25 cellular contexts compared by ENCODE assay signal in genomic region chr3:15152166-15152565, GRCh38. TPM values are rescaled to one million over a fixed set of nuclear protein-coding genes. Genes with fewer than 3 reads are reported as not detected.
DNase-seq lines count a peak whose midpoint lies in the region; ATAC-seq and TF ChIP-seq lines count a peak whose summit lies in the region.
"Had no signal": no experiment of that assay in that cellular context is flagged by ENCODE, and none has a peak within 500 bp of the region (broad histone marks: within the 10 kb centered on the region; RNA-seq: fewer than 3 reads in every experiment).

No MANE protein-coding gene starts in this region.

- H3K14ac ChIP-seq in mesenchymal stem cell (ENCODE audit: low read length in 2 of 2) (no peak overlapping the region), H9 (ENCODE audit: insufficient read depth, low read length) (no peak overlapping the region)

- H3K4me3 Mint-ChIP-seq in H9, result no peak overlapping the region
- H3K4me3 Mint-ChIP-seq: CD8-positive, alpha-beta memory T cell; GM23338; T-cell had no signal

- H3K9me3 Mint-ChIP-seq in H9, result no peaks in the 10 kb centered on the region
- H3K9me3 Mint-ChIP-seq: CD8-positive, alpha-beta memory T cell; GM23338 had no signal

- no peak overlapping the region for H3K27ac ChIP-seq in mesenchymal stem cell (ENCODE audit: low read length, poor library complexity, severe bottlenecking)
- no peak overlapping the region for H3K27ac ChIP-seq in breast epithelium
- no peak overlapping the region for H3K27ac ChIP-seq in H9 (ENCODE audit: insufficient read length, low read depth, low read length)
- H3K27ac ChIP-seq in RWPE1, result no peak overlapping the region
- H3K27ac ChIP-seq: C4-2B, Peyer's patch, SJCRH30 had no signal

- no peak overlapping the region for H3K27ac Mint-ChIP-seq in H9
- H3K27ac Mint-ChIP-seq: CD8-positive, alpha-beta memory T cell; GM23338; T-cell had no signal

- no peak overlapping the region for H3K56ac ChIP-seq in H9 (ENCODE audit: insufficient read length, low read depth, low read length)

- no CpG with 5 or more reads among the region's 1 CpG for WGBS in mesenchymal stem cell
- WGBS in H9 (ENCODE audit: extremely low coverage, insufficient read length, low lambda C conversion rate), result no CpG with 5 or more reads among the region's 1 CpG

- H3K9ac ChIP-seq in mesenchymal stem cell (ENCODE audit: low read length) (no peak overlapping the region), H9 (ENCODE audit: extremely low read depth, insufficient read length, low read length) (no peak overlapping the region)

- H3K36me3 Mint-ChIP-seq in H9 (ENCODE audit: insufficient read depth in 1 of 3, low read depth in 3 of 3), result no peaks in the 10 kb centered on the region
- H3K36me3 Mint-ChIP-seq: CD8-positive, alpha-beta memory T cell; T-cell had no signal

- H3K79me1 ChIP-seq in mesenchymal stem cell (replicated peaks; ENCODE audit: low read length, poor library complexity, severe bottlenecking), result no peaks in the 10 kb centered on the region
- H3K79me1 ChIP-seq in H9 (ENCODE audit: insufficient read depth, low read depth, low read length, poor library complexity, severe bottlenecking), result no peaks in the 10 kb centered on the region

- H3K4me1 ChIP-seq in mesenchymal stem cell (ENCODE audit: control insufficient read depth, insufficient read depth, low read depth, low read length) (no peaks in the 10 kb centered on the region), breast epithelium (no peaks in the 10 kb centered on the region), H9 (ENCODE audit: insufficient read depth, low read length) (peaks cover 2% of the 10 kb centered on the region; the same call in 1 of the 2 replicates)

- H4K8ac ChIP-seq in mesenchymal stem cell (ENCODE audit: low read length) (no peak overlapping the region), H9 (replicated peaks; ENCODE audit: insufficient read length, low read depth, low read length) (no peak overlapping the region)

- H4K91ac ChIP-seq in mesenchymal stem cell (ENCODE audit: low read length), result no peak overlapping the region
- no peak overlapping the region for H4K91ac ChIP-seq in H9 (ENCODE audit: insufficient read length, low read depth, low read length)

- POLR2A ChIA-PET in RWPE1 (lab: Yijun Ruan, JAX; ENCODE audit: low non-redundant PET), result no interaction called here

- H3K4me3 ChIP-seq in GM06990 (replicated peaks; ENCODE audit: low read depth, low read length) (no peak overlapping the region), mesenchymal stem cell (ENCODE audit: insufficient read depth in 1 of 2, low read depth in 1 of 2, low read length in 2 of 2) (no peak overlapping the region), breast epithelium (no peak overlapping the region)
- H3K4me3 ChIP-seq: GM23338, Peyer's patch, SJCRH30 had no signal

- H2BK5ac ChIP-seq in mesenchymal stem cell (ENCODE audit: low read depth, low read length, poor library complexity, severe bottlenecking) (no peak overlapping the region), H9 (ENCODE audit: insufficient read length, low read length) (no peak overlapping the region)

- H3K4me1 Mint-ChIP-seq in H9, result peaks cover 4% of the 10 kb centered on the region in 2 experiments; a peak in 3 of 4 replicates
- H3K4me1 Mint-ChIP-seq: CD8-positive, alpha-beta memory T cell; T-cell had no signal

- H2BK120ac ChIP-seq in mesenchymal stem cell (ENCODE audit: low read depth, low read length), result no peak overlapping the region
- H2BK120ac ChIP-seq in H9 (ENCODE audit: low read depth, low read length, poor library complexity, severe bottlenecking), result no peak overlapping the region

- H3K36me3 ChIP-seq in GM06990 (ENCODE audit: control insufficient read depth, insufficient read depth, low read length), result no peaks in the 10 kb centered on the region
- no peaks in the 10 kb centered on the region for H3K36me3 ChIP-seq in mesenchymal stem cell (ENCODE audit: control insufficient read depth in 1 of 2, insufficient read depth in 2 of 2, low read depth in 1 of 2, low read length in 2 of 2)
- no peaks in the 10 kb centered on the region for H3K36me3 ChIP-seq in breast epithelium
- H3K36me3 ChIP-seq: Peyer's patch, SJCRH30 had no signal

- H2BK12ac ChIP-seq in mesenchymal stem cell (ENCODE audit: low read length in 2 of 2) (no peak overlapping the region), H9 (ENCODE audit: insufficient read length, low read depth, low read length) (no peak overlapping the region)

- H4K20me1 ChIP-seq in H9 (ENCODE audit: control insufficient read depth, insufficient read depth, insufficient read length), result no peaks in the 10 kb centered on the region

- H3K23ac ChIP-seq in mesenchymal stem cell (ENCODE audit: low read length in 2 of 2) (no peak overlapping the region), H9 (ENCODE audit: insufficient read length, low read depth, low read length) (no peak overlapping the region)

- H3K9me3 ChIP-seq in mesenchymal stem cell (ENCODE audit: control insufficient read depth, low read length) (no peaks in the 10 kb centered on the region), breast epithelium (no peaks in the 10 kb centered on the region), H9 (ENCODE audit: control insufficient read depth, low read depth, low read length) (no peaks in the 10 kb centered on the region)
- H3K9me3 ChIP-seq: Peyer's patch had no signal

- CTCF ChIA-PET in RWPE1 (lab: Yijun Ruan, JAX), result interaction anchor here (0.7 kb wide), 1 partner anchor 28 kb away, joined by 3 read pairs; no protein-coding TSS in a partner anchor

- H3K23me2 ChIP-seq in H9 (ENCODE audit: insufficient read length, low read depth, low read length, poor library complexity, severe bottlenecking), result no peaks in the 10 kb centered on the region

- peak; percentile 13 for DNase-seq in GM06990 (ENCODE audit: extremely low read depth, insufficient read length)
- DNase-seq in M059J (ENCODE audit: low read depth), result peak; percentile 6
- DNase-seq in dedifferentiated amniotic fluid mesenchymal stem cell (ENCODE audit: extremely low spot score), result peak; percentile 9
- DNase-seq in mesenchymal stem cell, result peak; percentile 39
- no peak for DNase-seq in breast epithelium (ENCODE audit: low spot score in 2 of 2)
- DNase-seq in H9, result no peak
- DNase-seq in RWPE1 (ENCODE audit: low spot score), result no peak
- DNase-seq: 8988T; AML-193; Calu3; CD8-positive, alpha-beta memory T cell; DMS153; NCI-H1092; NCI-H1436; NCI-H187 treated with DMSO at 0.1 percent for 48 hours; NCI-H2107; NCI-H748 treated with DMSO at 0.1 percent for 48 hours; NK-92 treated with Interleukin-12 subunit alpha and Interleukin-12 subunit beta, amount 100 ng/mL, for 24 hours; Peyer's patch; SJCRH30; T-cell had no signal

- no peak overlapping the region for H2AK5ac ChIP-seq in mesenchymal stem cell (ENCODE audit: low read length, severe bottlenecking)
- H2AK5ac ChIP-seq in H9 (ENCODE audit: insufficient read length, low read length), result no peak overlapping the region

- intact Hi-C loops in breast epithelium (cut with DNase I; ENCODE audit: low total_unique reads), result loop anchor here (2.0 kb wide), 1 partner anchor 33 kb away; no protein-coding TSS in a partner anchor

- no peaks in the 10 kb centered on the region for H3K27me3 ChIP-seq in GM06990 (replicated peaks; ENCODE audit: control insufficient read depth, insufficient read depth, low read length)
- peaks cover 29 to 45% of the 10 kb centered on the region in 2 experiments for H3K27me3 ChIP-seq in mesenchymal stem cell (ENCODE audit: control insufficient read depth in 1 of 2, insufficient read depth in 1 of 2, low read length in 2 of 2)
- H3K27me3 ChIP-seq in breast epithelium, result peaks cover 0 to 4% of the 10 kb centered on the region in 2 donors
- H3K27me3 ChIP-seq in H9 (ENCODE audit: insufficient read depth, low read length), result no peaks in the 10 kb centered on the region
- H3K27me3 ChIP-seq: Peyer's patch, SJCRH30 had no signal

- no peak overlapping the region for H3T11ph ChIP-seq in H9 (ENCODE audit: low read length)

- no peak overlapping the region for H3K18ac ChIP-seq in mesenchymal stem cell (ENCODE audit: low read depth in 1 of 2, low read length in 2 of 2)
- no peak overlapping the region for H3K18ac ChIP-seq in H9 (ENCODE audit: insufficient read length, low read depth, low read length)

- peaks cover 43% of the 10 kb centered on the region for H3K27me3 Mint-ChIP-seq in H9 (ENCODE audit: low read depth)

- no peak overlapping the region for H2BK20ac ChIP-seq in H9 (ENCODE audit: low read depth, low read length, poor library complexity, severe bottlenecking)

- H2BK15ac ChIP-seq in mesenchymal stem cell (ENCODE audit: low read depth, poor library complexity, severe bottlenecking) (no peak overlapping the region), H9 (ENCODE audit: low read depth, low read length) (no peak overlapping the region)

- ATAC-seq in HG03025 (IDR thresholded peaks at IDR 0.05; ENCODE audit: low FRiP score, unreplicated experiment), result no peak
- ATAC-seq: GM23338, HCT116, T-cell had no signal

- H3K4ac ChIP-seq in mesenchymal stem cell (ENCODE audit: low read depth in 1 of 2, low read length in 2 of 2) (no peak overlapping the region), H9 (ENCODE audit: low read depth, low read length) (no peak overlapping the region)

- TF ChIP-seq CTCF in GM06990 (IDR thresholded peaks at IDR 0.05; ENCODE audit: insufficient read depth, low read length, poor library complexity, severe bottlenecking) (no peak), breast epithelium (IDR thresholded peaks at IDR 0.05) (no peak), H9 (conservative IDR thresholded peaks at IDR 0.05) (no peak), RWPE1 (conservative IDR thresholded peaks at IDR 0.05; ENCODE audit: low read depth) (no peak)

- no peak overlapping the region for H4K5ac ChIP-seq in H9 (ENCODE audit: insufficient read length, low read depth, low read length)

- H3K79me2 ChIP-seq in H9 (ENCODE audit: insufficient read depth, low read length), result no peaks in the 10 kb centered on the region

- TF ChIP-seq POLR2A in breast epithelium (IDR thresholded peaks at IDR 0.05), result no peak

- H3K4me2 ChIP-seq in mesenchymal stem cell (ENCODE audit: low read length, poor library complexity, severe bottlenecking) (no peak overlapping the region), H9 (ENCODE audit: insufficient read depth, insufficient read length, low read length) (no peak overlapping the region)
- H3K4me2 ChIP-seq: GM23338 had no signal

- H2AFZ ChIP-seq in mesenchymal stem cell (ENCODE audit: low read depth, low read length) (no peak overlapping the region), H9 (ENCODE audit: low read length) (no peak overlapping the region)
- H2AFZ ChIP-seq: GM23338 had no signal

RNA-seq across cellular contexts. Expression of gene RBSN, which starts 53.2 kb away (rescaled TPM):
- 11.3 and 17.4 TPM in 2 replicates for total RNA-seq in M059J (2014; rRNA removed; shearing (Covaris generic))
- 9.1 TPM for polyA plus RNA-seq in mesenchymal stem cell (2013, experiment 1 of 2)
- 9.0 TPM for polyA plus RNA-seq in mesenchymal stem cell (2013, experiment 2 of 2)
- 10 to 100 TPM; 28.6 to 30.5 (median 29.6) TPM for total RNA-seq in breast epithelium
- 16.0 and 18.8 TPM in 2 replicates for total RNA-seq in H9 (2021)

RNA-seq across cellular contexts. Expression of gene CAPN7, which starts 53.9 kb away (rescaled TPM):
- 13.1 and 21.0 TPM in 2 replicates for total RNA-seq in M059J (2014; rRNA removed; shearing (Covaris generic))
- polyA plus RNA-seq in mesenchymal stem cell (2013, experiment 1 of 2), result 15.8 TPM
- 16.4 TPM for polyA plus RNA-seq in mesenchymal stem cell (2013, experiment 2 of 2)
- total RNA-seq in breast epithelium (100 to 1,000 TPM in 1 of 3 donors, 10 to 100 TPM in 2; 79.0 to 112 (median 91.4) TPM), H9 (2021) (25.2 and 26.1 TPM in 2 replicates)

Comparison
In these comparisons a context has a peak if more than half of its experiments do, and no peak if none do; other contexts are left out.
1. DNase-seq: peak in GM06990 (single experiment), M059J (single experiment), dedifferentiated amniotic fluid mesenchymal stem cell (single experiment) and mesenchymal stem cell (single experiment); none in breast epithelium (0 of 2), H9 (single experiment) and RWPE1 (single experiment).